In the genomic region with DNA sequence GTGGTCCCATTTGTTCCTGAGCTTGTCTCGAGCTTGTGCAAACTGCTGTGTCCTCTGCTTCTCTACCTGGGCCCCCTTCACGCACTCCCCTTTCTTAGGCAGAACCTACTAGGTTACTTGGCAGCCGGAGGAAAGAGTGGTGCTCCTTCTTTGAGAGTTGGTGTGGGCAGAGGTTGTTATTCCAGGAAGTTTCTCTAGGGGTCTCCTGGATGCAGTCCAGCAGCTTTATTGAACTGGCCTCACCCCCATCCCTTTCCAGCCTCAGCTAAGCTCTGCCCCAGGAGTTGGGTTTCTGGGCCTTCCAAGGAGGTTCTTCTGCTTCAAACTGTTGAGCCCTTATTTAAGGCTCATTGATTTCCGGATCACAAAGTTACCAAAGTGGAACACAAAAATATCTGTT, we compare ENCODE assay signal across 18 cellular contexts.
A peak's percentile ranks its signal among the peaks of the same experiment; 100 is the strongest.
DNase-seq lines count a peak whose midpoint lies in the region; ATAC-seq and TF ChIP-seq lines count a peak whose summit lies in the region.
"Had no signal": no experiment of that assay in that cellular context is flagged by ENCODE, and none has a peak within 500 bp of the region (broad histone marks: within the 10 kb centered on the region; RNA-seq: fewer than 3 reads in every experiment).

No MANE protein-coding gene starts in this region.

- H3K9me3 Mint-ChIP-seq in GM23338 (no peaks in the 10 kb centered on the region), glutamatergic neuron (ENCODE audit: unreplicated experiment) (no peaks in the 10 kb centered on the region)
- peaks cover 17 to 18% of the 10 kb centered on the region in 2 donors for H3K9me3 Mint-ChIP-seq in activated naive CD4-positive, alpha-beta T cell treated with anti-CD3 and anti-CD28 coated beads, Interleukin-2, amount 50 U/mL, for 72 hours
- H3K9me3 Mint-ChIP-seq: CD4-positive, alpha-beta T cell had no signal

- H3K79me2 ChIP-seq in GM23338 (replicated peaks; ENCODE audit: insufficient read depth) (no peaks in the 10 kb centered on the region), mesendoderm (ENCODE audit: control insufficient read depth, insufficient read depth, low read length) (no peaks in the 10 kb centered on the region)

- H3K4me3 ChIP-seq in BE2C (ENCODE audit: low read depth, low read length), result no peak overlapping the region
- H3K4me3 ChIP-seq in GM23338, result no peak overlapping the region
- H3K4me3 ChIP-seq in WERI-Rb-1 (ENCODE audit: low read depth, low read length), result no peak overlapping the region
- H3K4me3 ChIP-seq in mesendoderm (ENCODE audit: low read length), result no peak overlapping the region

- WGBS in mesendoderm (ENCODE audit: extremely low coverage, insufficient coverage, low lambda C conversion rate), result no CpG with 5 or more reads among the region's 4 CpGs

- H3K4me1 Mint-ChIP-seq in GM23338 (peaks cover 9% of the 10 kb centered on the region), glutamatergic neuron (ENCODE audit: low read depth, unreplicated experiment) (no peaks in the 10 kb centered on the region)
- H3K4me1 Mint-ChIP-seq: T-cell had no signal

- no peak overlapping the region for H2BK15ac ChIP-seq in mesendoderm (replicated peaks; ENCODE audit: low read depth)

- TF ChIP-seq CTCF in BE2C (IDR thresholded peaks at IDR 0.05; ENCODE audit: low read depth, low read length) (0 out of 2 replicates have a peak, but pooled peaks have one; percentile 7), GM23338 (conservative IDR thresholded peaks at IDR 0.05; ENCODE audit: low read depth in 2 of 2) (peak; percentile 36 to 48), WERI-Rb-1 (IDR thresholded peaks at IDR 0.05; ENCODE audit: low read depth, low read length) (peak; percentile 25; the same call in 1 of the 2 replicates), glutamatergic neuron (IDR thresholded peaks at IDR 0.05; ENCODE audit: partially characterized antibody, unreplicated experiment) (no peak)

- no peak overlapping the region for H3K9ac ChIP-seq in mesendoderm (ENCODE audit: low read length)

- no peak overlapping the region for H3K4ac ChIP-seq in mesendoderm (ENCODE audit: low read depth, low read length)

- H3K4me3 Mint-ChIP-seq in GM23338 (no peak overlapping the region), glutamatergic neuron (ENCODE audit: unreplicated experiment) (no peak overlapping the region)
- H3K4me3 Mint-ChIP-seq: CD4-positive, alpha-beta T cell; T-cell had no signal

- H2AK5ac ChIP-seq in mesendoderm (ENCODE audit: low read length), result no peak overlapping the region

- no peak overlapping the region for H4K8ac ChIP-seq in mesendoderm (ENCODE audit: low read depth, low read length)

- H3K9me2 ChIP-seq in GM23338 (ENCODE audit: insufficient read depth), result no peaks in the 10 kb centered on the region

- H4K20me1 ChIP-seq in GM23338 (replicated peaks; ENCODE audit: insufficient read depth), result no peaks in the 10 kb centered on the region

- no peak overlapping the region for H3K4me2 ChIP-seq in GM23338
- H3K4me2 ChIP-seq in mesendoderm (ENCODE audit: low read length), result no peak overlapping the region

- H2BK5ac ChIP-seq in mesendoderm (ENCODE audit: low read length), result no peak overlapping the region

- no peak overlapping the region for H2AFZ ChIP-seq in GM23338

- H3K36me3 ChIP-seq in BE2C, result peaks cover 7% of the 10 kb centered on the region
- H3K36me3 ChIP-seq in GM23338 (ENCODE audit: insufficient read depth), result peaks cover 3% of the 10 kb centered on the region; the same call in 1 of the 2 replicates
- H3K36me3 ChIP-seq in WERI-Rb-1, result peaks cover 4% of the 10 kb centered on the region
- H3K36me3 ChIP-seq in mesendoderm (ENCODE audit: control insufficient read depth, insufficient read depth, low read length), result no peaks in the 10 kb centered on the region

- H3K27me3 ChIP-seq in BE2C (no peaks in the 10 kb centered on the region), GM23338 (ENCODE audit: insufficient read depth) (no peaks in the 10 kb centered on the region), WERI-Rb-1 (ENCODE audit: insufficient read depth, low read depth, severe bottlenecking) (no peaks in the 10 kb centered on the region), mesendoderm (ENCODE audit: insufficient read depth, low read length, poor library complexity) (no peaks in the 10 kb centered on the region)

- no peak for DNase-seq in BE2C
- peak; percentile 43 for DNase-seq in GM23338 (ENCODE audit: low spot score)
- no peak for DNase-seq in WERI-Rb-1
- peak; percentile 48 for DNase-seq in mesendoderm
- DNase-seq in glutamatergic neuron, result no peak
- DNase-seq in activated naive CD4-positive, alpha-beta T cell treated with anti-CD3 and anti-CD28 coated beads, Interleukin-2, amount 50 U/mL, for 72 hours (ENCODE audit: low spot score in 2 of 2), result no peak
- DNase-seq: CD4-positive, alpha-beta T cell; NCI-H1092 treated with DMSO at 0.1 percent for 48 hours; NCI-H146; NCI-H2029 treated with DMSO at 0.1 percent for 48 hours; NCI-H2171; NCI-H526 treated with DMSO at 0.1 percent for 48 hours; RPMI8226; SIG-M5; T-cell had no signal

- no peak overlapping the region for H2BK120ac ChIP-seq in mesendoderm (ENCODE audit: low read depth, low read length)

- H3K18ac ChIP-seq in mesendoderm (ENCODE audit: low read length), result no peak overlapping the region

- H3K27me3 Mint-ChIP-seq in GM23338 (ENCODE audit: insufficient read depth, low read depth, poor library complexity) (peaks cover 4% of the 10 kb centered on the region), glutamatergic neuron (ENCODE audit: unreplicated experiment) (peaks cover 5% of the 10 kb centered on the region)
- H3K27me3 Mint-ChIP-seq: CD4-positive, alpha-beta T cell; T-cell had no signal

- no peak overlapping the region for H3K23ac ChIP-seq in mesendoderm (ENCODE audit: low read length)

- H3K4me1 ChIP-seq in BE2C (no peaks in the 10 kb centered on the region), GM23338 (ENCODE audit: insufficient read depth) (peaks cover 8% of the 10 kb centered on the region; the same call in 1 of the 2 replicates), mesendoderm (ENCODE audit: control insufficient read depth, low read depth, low read length) (no peaks in the 10 kb centered on the region)
- H3K4me1 ChIP-seq: Caco-2 had no signal

- peak; percentile 77 for ATAC-seq in GM23338
- no peak for ATAC-seq in HG03097 (IDR thresholded peaks at IDR 0.05; ENCODE audit: low FRiP score, unreplicated experiment)
- no peak for ATAC-seq in activated naive CD4-positive, alpha-beta T cell treated with anti-CD3 and anti-CD28 coated beads, Interleukin-2, amount 50 U/mL, for 72 hours
- ATAC-seq: SK-N-SH treated with all-trans-retinoic acid at 6 μM for 48 hours, T-cell had no signal

- H3K79me1 ChIP-seq in mesendoderm (ENCODE audit: low read length), result no peaks in the 10 kb centered on the region

- no peak overlapping the region for H3K56ac ChIP-seq in mesendoderm (ENCODE audit: low read length)

- peaks cover 31% of the 10 kb centered on the region; the same call in 2 of the 3 replicates for H3K36me3 Mint-ChIP-seq in GM23338 (ENCODE audit: low read depth)
- peaks cover 33% of the 10 kb centered on the region for H3K36me3 Mint-ChIP-seq in glutamatergic neuron (ENCODE audit: unreplicated experiment)
- peaks cover 74 to 86% of the 10 kb centered on the region in 2 donors for H3K36me3 Mint-ChIP-seq in activated naive CD4-positive, alpha-beta T cell treated with anti-CD3 and anti-CD28 coated beads, Interleukin-2, amount 50 U/mL, for 72 hours

- H3K27ac ChIP-seq in GM23338 (ENCODE audit: low read depth), result no peak overlapping the region
- no peak overlapping the region for H3K27ac ChIP-seq in WERI-Rb-1
- H3K27ac ChIP-seq in mesendoderm (ENCODE audit: low read depth, low read length), result no peak overlapping the region

- H3K9me3 ChIP-seq in BE2C (no peaks in the 10 kb centered on the region), WERI-Rb-1 (ENCODE audit: severe bottlenecking) (no peaks in the 10 kb centered on the region)
- H3K9me3 ChIP-seq: Caco-2 had no signal

- no peaks in the 10 kb centered on the region for H3F3A ChIP-seq in GM23338 (replicated peaks; ENCODE audit: low read depth)

- no peak overlapping the region for H4K5ac ChIP-seq in mesendoderm (ENCODE audit: low read length)

- H3K27ac Mint-ChIP-seq in GM23338 (no peak overlapping the region), glutamatergic neuron (ENCODE audit: unreplicated experiment) (no peak overlapping the region)
- no peak overlapping the region for H3K27ac Mint-ChIP-seq in activated naive CD4-positive, alpha-beta T cell treated with anti-CD3 and anti-CD28 coated beads, Interleukin-2, amount 50 U/mL, for 72 hours
- H3K27ac Mint-ChIP-seq: CD4-positive, alpha-beta T cell; T-cell had no signal

TF ChIP-seq in GM23338, 12 proteins besides CTCF, POLR2A, EP300 and RAD21 (continues in another document):
- no peak for TF ChIP-seq ZNF114 (CRISPR knock-in tag; IDR thresholded peaks at IDR 0.05)
- no peak for TF ChIP-seq ZNF331 (CRISPR knock-in tag; IDR thresholded peaks at IDR 0.05; ENCODE audit: low read depth)
- no peak for TF ChIP-seq STAT1 (IDR thresholded peaks at IDR 0.05; ENCODE audit: unreplicated experiment)
- TF ChIP-seq, protein P1, sequence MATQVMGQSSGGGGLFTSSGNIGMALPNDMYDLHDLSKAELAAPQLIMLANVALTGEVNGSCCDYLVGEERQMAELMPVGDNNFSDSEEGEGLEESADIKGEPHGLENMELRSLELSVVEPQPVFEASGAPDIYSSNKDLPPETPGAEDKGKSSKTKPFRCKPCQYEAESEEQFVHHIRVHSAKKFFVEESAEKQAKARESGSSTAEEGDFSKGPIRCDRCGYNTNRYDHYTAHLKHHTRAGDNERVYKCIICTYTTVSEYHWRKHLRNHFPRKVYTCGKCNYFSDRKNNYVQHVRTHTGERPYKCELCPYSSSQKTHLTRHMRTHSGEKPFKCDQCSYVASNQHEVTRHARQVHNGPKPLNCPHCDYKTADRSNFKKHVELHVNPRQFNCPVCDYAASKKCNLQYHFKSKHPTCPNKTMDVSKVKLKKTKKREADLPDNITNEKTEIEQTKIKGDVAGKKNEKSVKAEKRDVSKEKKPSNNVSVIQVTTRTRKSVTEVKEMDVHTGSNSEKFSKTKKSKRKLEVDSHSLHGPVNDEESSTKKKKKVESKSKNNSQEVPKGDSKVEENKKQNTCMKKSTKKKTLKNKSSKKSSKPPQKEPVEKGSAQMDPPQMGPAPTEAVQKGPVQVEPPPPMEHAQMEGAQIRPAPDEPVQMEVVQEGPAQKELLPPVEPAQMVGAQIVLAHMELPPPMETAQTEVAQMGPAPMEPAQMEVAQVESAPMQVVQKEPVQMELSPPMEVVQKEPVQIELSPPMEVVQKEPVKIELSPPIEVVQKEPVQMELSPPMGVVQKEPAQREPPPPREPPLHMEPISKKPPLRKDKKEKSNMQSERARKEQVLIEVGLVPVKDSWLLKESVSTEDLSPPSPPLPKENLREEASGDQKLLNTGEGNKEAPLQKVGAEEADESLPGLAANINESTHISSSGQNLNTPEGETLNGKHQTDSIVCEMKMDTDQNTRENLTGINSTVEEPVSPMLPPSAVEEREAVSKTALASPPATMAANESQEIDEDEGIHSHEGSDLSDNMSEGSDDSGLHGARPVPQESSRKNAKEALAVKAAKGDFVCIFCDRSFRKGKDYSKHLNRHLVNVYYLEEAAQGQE (IDR thresholded peaks at IDR 0.05; ENCODE audit: unreplicated experiment), result no peak
- TF ChIP-seq NANOG (IDR thresholded peaks at IDR 0.05; ENCODE audit: borderline replicate concordance), result no peak
- no peak for TF ChIP-seq EZH2 (IDR thresholded peaks at IDR 0.05; ENCODE audit: low read depth, unreplicated experiment)

Comparison
In these comparisons a context has a peak if more than half of its experiments do, and no peak if none do; other contexts are left out.
1. DNase-seq: peak in GM23338 (single experiment) and mesendoderm (single experiment); none in BE2C (single experiment), WERI-Rb-1 (single experiment), glutamatergic neuron (single experiment) and activated naive CD4-positive, alpha-beta T cell treated with anti-CD3 and anti-CD28 coated beads, Interleukin-2, amount 50 U/mL, for 72 hours (0 of 2).